ENCODE assay signal across 8 cellular contexts in the genomic region with DNA sequence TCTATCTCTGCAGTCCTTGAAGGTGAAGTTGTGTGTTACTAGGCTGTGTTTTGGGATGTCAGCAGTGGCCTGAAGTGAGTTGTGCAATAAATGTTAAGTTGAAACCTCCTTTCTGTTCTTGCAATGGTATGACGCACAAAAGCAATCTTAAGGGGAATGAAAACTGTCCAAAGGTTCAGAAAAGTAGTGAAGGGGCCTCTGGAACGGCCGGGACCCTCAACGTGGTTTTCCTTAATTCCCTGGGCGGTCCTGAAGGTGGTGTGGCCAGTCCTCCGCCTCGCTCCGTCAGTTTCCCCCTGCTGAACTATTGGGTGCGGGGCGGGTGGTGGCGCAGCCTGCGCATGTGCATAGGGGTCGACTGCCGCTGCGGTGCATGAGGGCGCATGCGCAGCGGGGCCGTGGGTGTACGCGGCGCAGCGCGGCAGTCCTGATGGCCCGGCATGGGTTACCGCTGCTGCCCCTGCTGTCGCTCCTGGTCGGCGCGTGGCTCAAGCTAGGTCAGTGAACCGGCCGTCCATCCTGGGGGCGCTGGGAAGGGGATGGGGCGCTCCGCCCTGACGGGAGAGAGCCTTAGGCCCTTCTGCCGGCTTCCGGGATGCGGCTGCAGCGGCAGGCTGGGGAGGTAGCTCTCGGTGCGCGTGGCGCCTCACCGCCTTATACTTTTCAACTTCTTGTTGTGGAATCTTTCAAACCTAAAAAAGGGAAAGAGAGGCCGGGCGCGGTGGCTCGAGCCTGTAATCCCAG. TPM values are rescaled to one million over a fixed set of nuclear protein-coding genes. Genes with fewer than 3 reads are reported as not detected.
DNase-seq lines count a peak whose midpoint lies in the region; ATAC-seq and TF ChIP-seq lines count a peak whose summit lies in the region.

SUMF2 (plus strand) TSS at position 405 of the 744 bp plus-strand sequence; CDS start at position 431, 26 bp downstream.

- H3K27me3 ChIP-seq in left ventricle myocardium inferior (ENCODE audit: low read depth) (no peaks in the 10 kb centered on the region), psoas muscle (ENCODE audit: insufficient read depth in 3 of 3, low read length in 2 of 3) (no peaks in the 10 kb centered on the region)

- DNase-seq in NCI-H146 treated with DMSO at 0.1 percent for 48 hours (lab: John Stamatoyannopoulos, UW; ENCODE audit: unreplicated experiment) = peak; percentile 73
- DNase-seq in amniotic stem cell (lab: John Stamatoyannopoulos, UW) = peak; percentile 57
- peak; percentile 94 for DNase-seq in left ventricle myocardium inferior
- peak; percentile 93 to 96 for DNase-seq in psoas muscle

- peak within 1 kb of the TSS; percentile 85 for H3K27ac Mint-ChIP-seq in T-helper 1 cell treated with Interleukin-12 subunit alpha and Interleukin-12 subunit beta and Interleukin-4 antibody, amounts not matched to agents 30 μg/mL and 1 μg/mL, for 36 hours

- H3K4me1 ChIP-seq in left ventricle myocardium inferior (peaks cover 32% of the 10 kb centered on the region), psoas muscle (peaks cover 9% of the 10 kb centered on the region), urinary bladder (ENCODE audit: insufficient read depth) (no peaks in the 10 kb centered on the region)

- intact Hi-C loops in left ventricle myocardium inferior (cut with micrococcal nuclease) (no loop called here), psoas muscle (cut with DNase I) (no loop called here)

- no peaks in the 10 kb centered on the region for H3K27me3 Mint-ChIP-seq in T-helper 1 cell treated with Interleukin-12 subunit alpha and Interleukin-12 subunit beta and Interleukin-4 antibody, amounts not matched to agents 30 μg/mL and 1 μg/mL, for 36 hours (ENCODE audit: low read depth)

- TF ChIP-seq CTCF in left ventricle myocardium inferior (IDR thresholded peaks at IDR 0.05; ENCODE audit: borderline replicate concordance) = peak; percentile 41
- TF ChIP-seq CTCF in psoas muscle (IDR thresholded peaks at IDR 0.05) = no peak

- peaks cover 23% of the 10 kb centered on the region for H3K4me1 Mint-ChIP-seq in T-helper 1 cell treated with Interleukin-12 subunit alpha and Interleukin-12 subunit beta and Interleukin-4 antibody, amounts not matched to agents 30 μg/mL and 1 μg/mL, for 36 hours (ENCODE audit: low read depth)

- peak within 1 kb of the TSS; percentile 92 for H3K4me3 Mint-ChIP-seq in T-helper 1 cell treated with Interleukin-12 subunit alpha and Interleukin-12 subunit beta and Interleukin-4 antibody, amounts not matched to agents 30 μg/mL and 1 μg/mL, for 36 hours

- H3K36me3 ChIP-seq in left ventricle myocardium inferior (peaks cover 52% of the 10 kb centered on the region), psoas muscle (ENCODE audit: insufficient read depth in 1 of 2, low read depth in 1 of 2) (peaks cover 0 to 67% of the 10 kb centered on the region in 2 donors), urinary bladder (ENCODE audit: insufficient read depth) (peaks cover 2% of the 10 kb centered on the region)

- 1% methylated on average over 41 to 49 of the region's 49 CpGs for WGBS in psoas muscle, 3 donors
- under 1% methylated on average over 49 of the region's 49 CpGs for WGBS in urinary bladder

- H3K9me3 ChIP-seq in left ventricle myocardium inferior (replicated peaks) (no peaks in the 10 kb centered on the region), psoas muscle (no peaks in the 10 kb centered on the region)

- H3K27ac ChIP-seq in left ventricle myocardium inferior (replicated peaks) (peak within 1 kb of the TSS; percentile 95), psoas muscle (peak within 1 kb of the TSS; percentile 91), urinary bladder (ENCODE audit: low read depth) (peak within 1 kb of the TSS; percentile 91)

- ATAC-seq in HG02852 (IDR thresholded peaks at IDR 0.05; ENCODE audit: unreplicated experiment) (peak; percentile 85), psoas muscle (peak; percentile 99)

- TF ChIP-seq POLR2A in GM15510 (IDR thresholded peaks at IDR 0.05; ENCODE audit: borderline replicate concordance, extremely low read depth, insufficient read length) = peak; percentile 98

- H3K4me3 ChIP-seq in left ventricle myocardium inferior = peak within 1 kb of the TSS; percentile 95
- peak within 1 kb of the TSS; percentile 88 for H3K4me3 ChIP-seq in psoas muscle
- H3K4me3 ChIP-seq in urinary bladder (ENCODE audit: low read depth, low read length) = peak within 1 kb of the TSS; percentile 64

- peaks cover 35% of the 10 kb centered on the region for H3K36me3 Mint-ChIP-seq in T-helper 1 cell treated with Interleukin-12 subunit alpha and Interleukin-12 subunit beta and Interleukin-4 antibody, amounts not matched to agents 30 μg/mL and 1 μg/mL, for 36 hours (ENCODE audit: low read depth)

- H3K9me3 Mint-ChIP-seq in T-helper 1 cell treated with Interleukin-12 subunit alpha and Interleukin-12 subunit beta and Interleukin-4 antibody, amounts not matched to agents 30 μg/mL and 1 μg/mL, for 36 hours = no peaks in the 10 kb centered on the region

RNA-seq across cellular contexts. Expression of gene SUMF2, which starts in this region (rescaled TPM):
- total RNA-seq in left ventricle myocardium inferior (33.5 TPM), psoas muscle (10 to 100 TPM; 22.0 to 35.2 (median 22.8) TPM), urinary bladder (62.9 TPM)
- polyA plus RNA-seq in psoas muscle (10 to 100 TPM; 26.8 to 29.1 (median 27.3) TPM), urinary bladder (104 TPM)

Comparison
In these comparisons a context has a peak if more than half of its experiments do, and no peak if none do; other contexts are left out.
1. Peak in every context shown above with its lines: DNase-seq, ATAC-seq, H3K4me3 ChIP-seq and H3K27ac ChIP-seq.